19 cellular contexts compared by ENCODE assay signal in the genomic region with DNA sequence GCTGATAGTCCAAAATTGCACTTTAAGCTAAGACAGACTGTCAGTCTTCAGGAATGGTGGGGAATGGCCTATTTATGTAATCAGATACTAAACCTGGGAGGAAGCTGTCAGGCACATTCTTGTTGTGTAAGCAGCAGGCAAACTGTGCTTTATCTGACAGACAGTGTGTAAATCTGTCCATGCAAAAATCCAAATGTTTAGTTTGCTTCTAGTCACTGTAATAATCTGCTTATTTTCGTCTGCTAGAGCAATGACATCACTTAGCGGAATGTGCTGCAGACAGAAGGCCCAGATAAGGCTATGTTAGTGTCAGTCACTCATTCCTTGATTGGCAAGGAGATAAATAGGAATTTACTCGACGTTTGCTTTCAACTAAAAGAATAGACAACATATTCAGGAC.
DNase-seq lines count a peak whose midpoint lies in the region; FAIRE-seq and TF ChIP-seq lines count a peak whose summit lies in the region.
"Had no signal": no experiment of that assay in that cellular context is flagged by ENCODE, and none has a peak within 500 bp of the region (broad histone marks: within the 10 kb centered on the region; RNA-seq: fewer than 3 reads in every experiment).

No MANE protein-coding gene starts in this region.

- no peak overlapping the region for H2BK12ac ChIP-seq in trophoblast cell (ENCODE audit: low read length)

- CTCF ChIA-PET in SK-N-SH (lab: Yijun Ruan, JAX), result interaction anchor here (1.0 kb wide), 1 partner anchor 71 kb away, joined by 3 read pairs; no protein-coding TSS in a partner anchor

- no peak overlapping the region for H3K18ac ChIP-seq in trophoblast cell (ENCODE audit: low read length)

- in situ Hi-C loops in GM13976 (cut with MboI; ENCODE audit: low sequenced_read_pairs, unreplicated experiment), result no loop called here

- FAIRE-seq in HTR-8/SVneo (lab: Jason Lieb, UNC), result no peak
- FAIRE-seq: GM12891, RCC 7860 had no signal

- H3K4me1 ChIP-seq in SK-N-SH (ENCODE audit: control insufficient read depth in 1 of 2, insufficient read depth in 2 of 2, low read depth in 1 of 2, low read length in 1 of 2) (peaks cover 4 to 14% of the 10 kb centered on the region in 2 experiments; a peak in 3 of 4 replicates), cardiac muscle cell (ENCODE audit: low read depth) (peaks cover 11% of the 10 kb centered on the region), trophoblast cell (ENCODE audit: control insufficient read depth in 1 of 2, insufficient read depth in 2 of 2, low read length in 2 of 2) (no peaks in the 10 kb centered on the region)
- H3K4me1 ChIP-seq: BE2C, suprapubic skin had no signal

- no peaks in the 10 kb centered on the region for H3K9me3 ChIP-seq in SK-N-SH
- H3K9me3 ChIP-seq in cardiac muscle cell (ENCODE audit: low read depth), result no peaks in the 10 kb centered on the region
- no peaks in the 10 kb centered on the region for H3K9me3 ChIP-seq in trophoblast cell (ENCODE audit: insufficient read depth, low read depth, low read length)
- H3K9me3 ChIP-seq: BE2C, suprapubic skin had no signal

- no peak overlapping the region for H4K12ac ChIP-seq in trophoblast cell (ENCODE audit: low read depth, low read length)

- H4K8ac ChIP-seq in trophoblast cell (ENCODE audit: low read depth, low read length), result no peak overlapping the region

- POLR2A ChIA-PET in SK-N-SH (lab: Yijun Ruan, JAX), result no interaction called here

- no peaks in the 10 kb centered on the region for H3F3A ChIP-seq in SK-N-SH (replicated peaks; ENCODE audit: insufficient read depth)

- H3K36me3 ChIP-seq in SK-N-SH (replicated peaks in 1 of 2; ENCODE audit: control insufficient read depth in 1 of 2, insufficient read depth in 2 of 2, low read length in 1 of 2), result no peaks in the 10 kb centered on the region
- H3K36me3 ChIP-seq in cardiac muscle cell, result no peaks in the 10 kb centered on the region
- H3K36me3 ChIP-seq in trophoblast cell (ENCODE audit: control insufficient read depth in 1 of 2, insufficient read depth in 2 of 2, low read length in 2 of 2), result no peaks in the 10 kb centered on the region
- H3K36me3 ChIP-seq: BE2C, suprapubic skin had no signal

- peak in 1 of 2 experiments; percentile 65; a peak in 2 of 4 replicates for TF ChIP-seq EP300 in SK-N-SH (IDR thresholded peaks at IDR 0.05; ENCODE audit: borderline replicate concordance in 1 of 2, low read depth in 1 of 2, low read length in 1 of 2)

- H3K27ac ChIP-seq in SK-N-SH (ENCODE audit: low read depth in 2 of 2, low read length in 1 of 2) (peak overlapping the region in 1 of 2 experiments; percentile 81; a peak in 2 of 4 replicates), cardiac muscle cell (peak overlapping the region; percentile 51), trophoblast cell (ENCODE audit: low read depth, low read length) (peak overlapping the region; percentile 85)
- H3K27ac ChIP-seq: suprapubic skin had no signal

- 50% methylated on average over 4 of the region's 4 CpGs for WGBS in SK-N-SH (ENCODE audit: low lambda C conversion rate)
- WGBS in trophoblast cell (ENCODE audit: extremely low coverage, insufficient coverage, insufficient read length), result no CpG with 5 or more reads among the region's 4 CpGs

- H3K9ac ChIP-seq in SK-N-SH (no peak overlapping the region), trophoblast cell (ENCODE audit: low read length) (no peak overlapping the region)

- no peak overlapping the region for H2BK120ac ChIP-seq in trophoblast cell (ENCODE audit: insufficient read depth, low read length, poor library complexity)

- H3K79me2 ChIP-seq in SK-N-SH (ENCODE audit: insufficient read depth) (no peaks in the 10 kb centered on the region), trophoblast cell (ENCODE audit: control insufficient read depth, insufficient read depth, low read length, poor library complexity) (no peaks in the 10 kb centered on the region)

- H3K79me1 ChIP-seq in trophoblast cell (ENCODE audit: low read length), result no peaks in the 10 kb centered on the region

- no peak overlapping the region for H3K23ac ChIP-seq in trophoblast cell (ENCODE audit: low read length)

- H3K4me3 ChIP-seq in SK-N-SH (ENCODE audit: low read depth in 2 of 2, low read length in 1 of 2) (no peak overlapping the region), cardiac muscle cell (no peak overlapping the region), trophoblast cell (ENCODE audit: low read depth, low read length) (no peak overlapping the region)
- H3K4me3 ChIP-seq: suprapubic skin had no signal

- H3K4me2 ChIP-seq in SK-N-SH (no peak overlapping the region), trophoblast cell (ENCODE audit: low read length) (no peak overlapping the region)

- no peak overlapping the region for H3K4ac ChIP-seq in trophoblast cell (ENCODE audit: low read depth, low read length)

- H4K20me1 ChIP-seq in SK-N-SH (ENCODE audit: insufficient read depth), result no peaks in the 10 kb centered on the region

- no peaks in the 10 kb centered on the region for H3K9me2 ChIP-seq in SK-N-SH

- H2AFZ ChIP-seq in SK-N-SH (ENCODE audit: low read depth) (no peak overlapping the region; the same call in 1 of the 2 replicates), trophoblast cell (ENCODE audit: insufficient read depth, low read length, poor library complexity) (no peak overlapping the region)

- H2AK5ac ChIP-seq in trophoblast cell (ENCODE audit: low read length), result no peak overlapping the region

- DNase-seq in EL (peak; percentile 12), SK-N-SH (no peak), cardiac muscle cell (ENCODE audit: low read depth in 1 of 2, low spot score in 1 of 2) (peak in 1 of 2 donors; percentile 37), trophoblast cell (peak; percentile 82 to 95), cerebellum (ENCODE audit: low spot score) (no peak), HTR-8/SVneo (ENCODE audit: insufficient read length, low spot score) (no peak), GM13976 (ENCODE audit: low spot score) (no peak)
- DNase-seq in activated CD8-positive, alpha-beta memory T cell treated with anti-CD3 and anti-CD28 coated beads, Interleukin-2, amount 50 U/mL, for 4 hours, result no peak
- DNase-seq: activated CD4-positive, alpha-beta T cell treated with anti-CD3 and anti-CD28 coated beads, Interleukin-2, amount 50 U/mL, for 4 hours; activated T-cell treated with anti-CD3 and anti-CD28 coated beads, Interleukin-2, amount 50 U/mL, for 48 hours; BE2C; central memory CD4-positive, alpha-beta T cell; effector memory CD4-positive, alpha-beta T cell; GDM1; left colon; NCI-H2029 had no signal

- TF ChIP-seq RAD21 in SK-N-SH (IDR thresholded peaks at IDR 0.05; ENCODE audit: low read length), result no peak

- TF ChIP-seq CTCF in SK-N-SH (IDR thresholded peaks at IDR 0.05), result no peak
- TF ChIP-seq CTCF in cardiac muscle cell (IDR thresholded peaks at IDR 0.05; ENCODE audit: low read depth, low read length), result no peak
- no peak for TF ChIP-seq CTCF in GM13976 (IDR thresholded peaks at IDR 0.05; ENCODE audit: borderline replicate concordance, control extremely low read depth, extremely low read depth, insufficient read depth, missing control alignments)

- no peak overlapping the region for H2BK5ac ChIP-seq in trophoblast cell (ENCODE audit: low read depth, low read length, poor library complexity)

- H3K14ac ChIP-seq in trophoblast cell (ENCODE audit: low read length), result no peak overlapping the region

- no peak overlapping the region for H4K91ac ChIP-seq in trophoblast cell (ENCODE audit: low read depth, low read length)

- H3K27me3 ChIP-seq in SK-N-SH (ENCODE audit: insufficient read depth) (no peaks in the 10 kb centered on the region), cardiac muscle cell (no peaks in the 10 kb centered on the region), trophoblast cell (ENCODE audit: insufficient read depth, low read length) (no peaks in the 10 kb centered on the region)
- H3K27me3 ChIP-seq: BE2C, suprapubic skin had no signal

TF ChIP-seq in SK-N-SH, 30 proteins besides CTCF, POLR2A, EP300 and RAD21 (continues in another document):
- TF ChIP-seq NRF1 (IDR thresholded peaks at IDR 0.05; ENCODE audit: low read depth, low read length) (no peak), NFIC (IDR thresholded peaks at IDR 0.05; ENCODE audit: borderline replicate concordance) (no peak), RXRA (IDR thresholded peaks at IDR 0.05; ENCODE audit: borderline replicate concordance, low read depth) (no peak), JUND (IDR thresholded peaks at IDR 0.05) (no peak)
- TF ChIP-seq, protein P1, sequence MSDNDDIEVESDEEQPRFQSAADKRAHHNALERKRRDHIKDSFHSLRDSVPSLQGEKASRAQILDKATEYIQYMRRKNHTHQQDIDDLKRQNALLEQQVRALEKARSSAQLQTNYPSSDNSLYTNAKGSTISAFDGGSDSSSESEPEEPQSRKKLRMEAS (IDR thresholded peaks at IDR 0.05; ENCODE audit: low read depth), result no peak
- TF ChIP-seq, protein P2, sequence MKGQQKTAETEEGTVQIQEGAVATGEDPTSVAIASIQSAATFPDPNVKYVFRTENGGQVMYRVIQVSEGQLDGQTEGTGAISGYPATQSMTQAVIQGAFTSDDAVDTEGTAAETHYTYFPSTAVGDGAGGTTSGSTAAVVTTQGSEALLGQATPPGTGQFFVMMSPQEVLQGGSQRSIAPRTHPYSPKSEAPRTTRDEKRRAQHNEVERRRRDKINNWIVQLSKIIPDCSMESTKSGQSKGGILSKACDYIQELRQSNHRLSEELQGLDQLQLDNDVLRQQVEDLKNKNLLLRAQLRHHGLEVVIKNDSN (IDR thresholded peaks at IDR 0.05; ENCODE audit: borderline replicate concordance, low read depth), result no peak
- TF ChIP-seq, protein P3, sequence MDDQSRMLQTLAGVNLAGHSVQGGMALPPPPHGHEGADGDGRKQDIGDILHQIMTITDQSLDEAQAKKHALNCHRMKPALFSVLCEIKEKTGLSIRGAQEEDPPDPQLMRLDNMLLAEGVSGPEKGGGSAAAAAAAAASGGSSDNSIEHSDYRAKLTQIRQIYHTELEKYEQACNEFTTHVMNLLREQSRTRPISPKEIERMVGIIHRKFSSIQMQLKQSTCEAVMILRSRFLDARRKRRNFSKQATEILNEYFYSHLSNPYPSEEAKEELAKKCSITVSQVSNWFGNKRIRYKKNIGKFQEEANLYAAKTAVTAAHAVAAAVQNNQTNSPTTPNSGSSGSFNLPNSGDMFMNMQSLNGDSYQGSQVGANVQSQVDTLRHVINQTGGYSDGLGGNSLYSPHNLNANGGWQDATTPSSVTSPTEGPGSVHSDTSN (IDR thresholded peaks at IDR 0.05), result peak; percentile 47
- TF ChIP-seq, protein P4, sequence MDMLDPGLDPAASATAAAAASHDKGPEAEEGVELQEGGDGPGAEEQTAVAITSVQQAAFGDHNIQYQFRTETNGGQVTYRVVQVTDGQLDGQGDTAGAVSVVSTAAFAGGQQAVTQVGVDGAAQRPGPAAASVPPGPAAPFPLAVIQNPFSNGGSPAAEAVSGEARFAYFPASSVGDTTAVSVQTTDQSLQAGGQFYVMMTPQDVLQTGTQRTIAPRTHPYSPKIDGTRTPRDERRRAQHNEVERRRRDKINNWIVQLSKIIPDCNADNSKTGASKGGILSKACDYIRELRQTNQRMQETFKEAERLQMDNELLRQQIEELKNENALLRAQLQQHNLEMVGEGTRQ (IDR thresholded peaks at IDR 0.05; ENCODE audit: borderline replicate concordance, low read depth, low read length), result no peak

Comparison
In these comparisons a context has a peak if more than half of its experiments do, and no peak if none do; other contexts are left out.
1. DNase-seq: peak in EL (single experiment) and trophoblast cell (2 of 2); none in SK-N-SH (single experiment), cerebellum (single experiment), activated CD8-positive, alpha-beta memory T cell treated with anti-CD3 and anti-CD28 coated beads, Interleukin-2, amount 50 U/mL, for 4 hours (single experiment), HTR-8/SVneo (single experiment) and GM13976 (single experiment).